7 cellular contexts compared by ENCODE assay signal in genomic region chr19:1244693-1245451, GRCh38. TPM values are rescaled to one million over a fixed set of nuclear protein-coding genes. Genes with fewer than 3 reads are reported as not detected.
A peak's percentile ranks its signal among the peaks of the same experiment; 100 is the strongest.
DNase-seq lines count a peak whose midpoint lies in the region; ATAC-seq and TF ChIP-seq lines count a peak whose summit lies in the region.

No MANE protein-coding gene starts in this region.

- no peaks in the 10 kb centered on the region for H3K9me3 ChIP-seq in left lung

- no peak for ATAC-seq in activated naive CD8-positive, alpha-beta T cell treated with anti-CD3 and anti-CD28 coated beads, Interleukin-2, amount 50 U/mL, for 24 hours
- peak; percentile 28 for ATAC-seq in left lung

- no peaks in the 10 kb centered on the region for H3K36me3 ChIP-seq in KMS-11 (ENCODE audit: insufficient read depth)
- peaks cover 0 to 2% of the 10 kb centered on the region in 2 donors for H3K36me3 ChIP-seq in left lung

- H3K4me3 Mint-ChIP-seq in activated naive CD8-positive, alpha-beta T cell treated with anti-CD3 and anti-CD28 coated beads, Interleukin-2, amount 50 U/mL, for 24 hours = peak overlapping the region; percentile 61

- intact Hi-C loops in left lung (cut with DNase I) = no loop called here

- peaks cover 9% of the 10 kb centered on the region; the same call in 1 of the 2 replicates for H3K79me2 ChIP-seq in KMS-11 (ENCODE audit: insufficient read depth, low read depth)

- no peak overlapping the region for H2AFZ ChIP-seq in KMS-11 (ENCODE audit: low read depth)

- H3K36me3 Mint-ChIP-seq in activated naive CD8-positive, alpha-beta T cell treated with anti-CD3 and anti-CD28 coated beads, Interleukin-2, amount 50 U/mL, for 24 hours (ENCODE audit: low read depth) = peaks cover 3% of the 10 kb centered on the region

- H3K27me3 Mint-ChIP-seq in activated naive CD8-positive, alpha-beta T cell treated with anti-CD3 and anti-CD28 coated beads, Interleukin-2, amount 50 U/mL, for 24 hours = peaks cover 2% of the 10 kb centered on the region

- H3K9me3 Mint-ChIP-seq in activated naive CD8-positive, alpha-beta T cell treated with anti-CD3 and anti-CD28 coated beads, Interleukin-2, amount 50 U/mL, for 24 hours = no peaks in the 10 kb centered on the region

- no peak overlapping the region for H3K27ac Mint-ChIP-seq in activated naive CD8-positive, alpha-beta T cell treated with anti-CD3 and anti-CD28 coated beads, Interleukin-2, amount 50 U/mL, for 24 hours

- no peak overlapping the region for H3K9ac ChIP-seq in KMS-11

- H3K27me3 ChIP-seq in KMS-11 (ENCODE audit: insufficient read depth, low read depth) = no peaks in the 10 kb centered on the region
- H3K27me3 ChIP-seq in left lung = peaks cover 0 to 8% of the 10 kb centered on the region in 2 donors

- DNase-seq in activated naive CD8-positive, alpha-beta T cell treated with anti-CD3 and anti-CD28 coated beads, Interleukin-2, amount 50 U/mL, for 24 hours = no peak
- DNase-seq in left lung (peak; percentile 80 to 93), GM19240 (ENCODE audit: insufficient read length, low spot score) (no peak), NCI-H2227 treated with DMSO at 0.1 percent for 48 hours (lab: John Stamatoyannopoulos, UW) (no peak), NCI-H345 treated with DMSO at 0.1 percent for 48 hours (lab: John Stamatoyannopoulos, UW; ENCODE audit: unreplicated experiment) (no peak)

- H3K27ac ChIP-seq in KMS-11 (no peak overlapping the region), left lung (peak overlapping the region; percentile 76 to 82), temporal lobe (ENCODE audit: low read depth, low read length) (peak overlapping the region; percentile 93)

- no peaks in the 10 kb centered on the region for H4K20me1 ChIP-seq in KMS-11 (ENCODE audit: insufficient read depth)

- H3K4me1 Mint-ChIP-seq in activated naive CD8-positive, alpha-beta T cell treated with anti-CD3 and anti-CD28 coated beads, Interleukin-2, amount 50 U/mL, for 24 hours = peaks cover 25% of the 10 kb centered on the region

- 0 out of 2 replicates have a peak overlapping the region, but pooled peaks have one; percentile 1 for H3K4me2 ChIP-seq in KMS-11

- peaks cover 38% of the 10 kb centered on the region for H3K4me1 ChIP-seq in KMS-11 (ENCODE audit: low read depth, poor library complexity, severe bottlenecking)
- peaks cover 42 to 82% of the 10 kb centered on the region in 2 donors for H3K4me1 ChIP-seq in left lung

- TF ChIP-seq CTCF in KMS-11 (conservative IDR thresholded peaks at IDR 0.05; ENCODE audit: low read depth, low read length) = no peak
- no peak for TF ChIP-seq CTCF in left lung (IDR thresholded peaks at IDR 0.05)

- H3K4me3 ChIP-seq in KMS-11 (IDR thresholded peaks at IDR 0.05; ENCODE audit: insufficient read depth, low read depth, low read length) (no peak overlapping the region), left lung (peak overlapping the region; percentile 5 to 40)

RNA-seq across cellular contexts. Expression of gene ATP5F1D, which starts 3.3 kb away (rescaled TPM):
- total RNA-seq in left lung (100 to 1,000 TPM; 139 to 161 TPM), temporal lobe (27.5 TPM)

RNA-seq across cellular contexts. Expression of gene MIDN, which starts 3.5 kb away (rescaled TPM):
- total RNA-seq in left lung (100 to 1,000 TPM in 1 of 2 donors, 10 to 100 TPM in 1; 87.4 to 115 TPM), temporal lobe (22.6 TPM)

RNA-seq across cellular contexts. Expression of gene CBARP, which starts 7.1 kb away (rescaled TPM):
- total RNA-seq in left lung (1 to 10 TPM in 1 of 2 donors, under 1 TPM in 1; 0.55 to 1.5 TPM), temporal lobe (6.4 TPM)

RNA-seq across cellular contexts. Expression of gene CIRBP, which starts 24.3 kb away (rescaled TPM):
- total RNA-seq in left lung = 100 to 1,000 TPM; 220 to 235 TPM
- 289 TPM for total RNA-seq in temporal lobe

RNA-seq across cellular contexts. Expression of gene FAM174C, which starts 30.5 kb away (rescaled TPM):
- total RNA-seq in left lung (10 to 100 TPM; 48.0 to 58.7 TPM), temporal lobe (8.9 TPM)

Comparison
In these comparisons a context has a peak if more than half of its experiments do, and no peak if none do; other contexts are left out.
1. DNase-seq: peak in left lung (2 of 2); none in activated naive CD8-positive, alpha-beta T cell treated with anti-CD3 and anti-CD28 coated beads, Interleukin-2, amount 50 U/mL, for 24 hours (single experiment), GM19240 (single experiment), NCI-H2227 treated with DMSO at 0.1 percent for 48 hours (single experiment) and NCI-H345 treated with DMSO at 0.1 percent for 48 hours (single experiment).